8 cellular contexts compared by ENCODE assay signal in genomic region chr6:113879186-113880096, GRCh38. TPM values are rescaled to one million over a fixed set of nuclear protein-coding genes. Genes with fewer than 3 reads are reported as not detected.
DNase-seq lines count a peak whose midpoint lies in the region; ATAC-seq, FAIRE-seq and TF ChIP-seq lines count a peak whose summit lies in the region.

No MANE protein-coding gene starts in this region.

- dilution Hi-C loops in keratinocyte (cut with MboI; ENCODE audit: extremely low pct_ligation_motif_present, low sequenced_read_pairs), result loop anchor here (25.0 kb wide), 1 partner anchor 1092 kb away; no protein-coding TSS in a partner anchor

- H3K79me2 ChIP-seq in keratinocyte (ENCODE audit: control insufficient read depth, insufficient read depth, low read length), result no peaks in the 10 kb centered on the region

- no peak overlapping the region for H3K9ac ChIP-seq in keratinocyte (ENCODE audit: control insufficient read depth, extremely low read depth, insufficient read depth, low read length)

- H2AFZ ChIP-seq in keratinocyte (ENCODE audit: control insufficient read depth, low read length), result no peak overlapping the region

- no peak overlapping the region for H3K27ac Mint-ChIP-seq in activated T-helper 1 cell treated with anti-CD3 and anti-CD28 coated beads, Interleukin-12 subunit alpha, Interleukin-12 subunit beta, Interleukin-2, Interleukin-4 antibody, amounts not matched to agents 30 ng/mL and 10 ng/mL and 1 ng/mL, durations not matched to agents 14 hours and 24 hours and 36 hours

- TF ChIP-seq CTCF in GM12864 (IDR thresholded peaks at IDR 0.05; ENCODE audit: low read depth, low read length, missing control alignments) (peak; percentile 85), keratinocyte (optimal IDR thresholded peaks at IDR 0.05 in 1 of 3, IDR thresholded peaks at IDR 0.05 in 1 of 3, conservative IDR thresholded peaks at IDR 0.05 in 1 of 3; ENCODE audit: extremely low read depth in 1 of 3, insufficient read depth in 2 of 3, low read length in 3 of 3) (peak; percentile 78 to 89 (median 78))

- H3K27ac ChIP-seq in keratinocyte (ENCODE audit: control insufficient read depth, insufficient read depth, low read length), result no peak overlapping the region

- no peak overlapping the region for H3K4me3 ChIP-seq in GM12864 (ENCODE audit: low read depth, low read length)
- no peak overlapping the region for H3K4me3 ChIP-seq in keratinocyte (ENCODE audit: control insufficient read depth in 2 of 3, extremely low read depth in 1 of 3, insufficient read depth in 2 of 3, low read depth in 1 of 3, low read length in 3 of 3)

- no peaks in the 10 kb centered on the region for H3K27me3 ChIP-seq in keratinocyte (ENCODE audit: control insufficient read depth, extremely low read depth, insufficient read depth, low read length)

- H3K4me1 Mint-ChIP-seq in activated T-helper 1 cell treated with anti-CD3 and anti-CD28 coated beads, Interleukin-12 subunit alpha, Interleukin-12 subunit beta, Interleukin-2, Interleukin-4 antibody, amounts not matched to agents 30 ng/mL and 10 ng/mL and 1 ng/mL, durations not matched to agents 14 hours and 24 hours and 36 hours (ENCODE audit: low read depth), result no peaks in the 10 kb centered on the region

- H4K20me1 ChIP-seq in keratinocyte (ENCODE audit: control insufficient read depth, extremely low read depth, insufficient read depth, low read length), result no peaks in the 10 kb centered on the region

- intact Hi-C loops in activated T-helper 1 cell treated with anti-CD3 and anti-CD28 coated beads, Interleukin-12 subunit alpha, Interleukin-12 subunit beta, Interleukin-2, Interleukin-4 antibody, amounts not matched to agents 30 ng/mL and 10 ng/mL and 1 ng/mL, durations not matched to agents 14 hours and 24 hours and 36 hours (cut with micrococcal nuclease), result loop anchor here (2.0 kb wide), 1 partner anchor 573 kb away; no protein-coding TSS in a partner anchor

- H3K9me3 ChIP-seq in keratinocyte (ENCODE audit: control insufficient read depth, low read depth, low read length), result no peaks in the 10 kb centered on the region

- H3K9me3 Mint-ChIP-seq in activated T-helper 1 cell treated with anti-CD3 and anti-CD28 coated beads, Interleukin-12 subunit alpha, Interleukin-12 subunit beta, Interleukin-2, Interleukin-4 antibody, amounts not matched to agents 30 ng/mL and 10 ng/mL and 1 ng/mL, durations not matched to agents 14 hours and 24 hours and 36 hours, result no peaks in the 10 kb centered on the region

- H3K4me2 ChIP-seq in keratinocyte (ENCODE audit: control insufficient read depth, extremely low read depth, insufficient read depth, low read depth, low read length), result no peak overlapping the region

- no peaks in the 10 kb centered on the region for H3K36me3 ChIP-seq in keratinocyte (ENCODE audit: control insufficient read depth in 2 of 2, extremely low read depth in 1 of 2, insufficient read depth in 2 of 2, low read length in 2 of 2)

- DNase-seq in GM12864 (ENCODE audit: low read depth) (no peak), HT-29 (ENCODE audit: low spot score) (peak; percentile 84), NCI-H748 treated with DMSO at 0.1 percent for 48 hours (lab: John Stamatoyannopoulos, UW) (peak; percentile 86), brain pericyte (ENCODE audit: low read depth, low spot score) (peak; percentile 49), keratinocyte (ENCODE audit: low read depth, low spot score) (no peak)
- peak; percentile 6 for DNase-seq in stimulated activated naive CD8-positive, alpha-beta T cell treated with anti-CD3 and anti-CD28 coated beads, Interleukin-15, Interleukin-2, amounts not matched to agents 100 U/mL and 50 U/mL, for 24 hours
- DNase-seq in activated T-helper 1 cell treated with anti-CD3 and anti-CD28 coated beads, Interleukin-12 subunit alpha, Interleukin-12 subunit beta, Interleukin-2, Interleukin-4 antibody, amounts not matched to agents 30 ng/mL and 10 ng/mL and 1 ng/mL, durations not matched to agents 14 hours and 24 hours and 36 hours (ENCODE audit: low spot score), result no peak

- H3K27me3 Mint-ChIP-seq in activated T-helper 1 cell treated with anti-CD3 and anti-CD28 coated beads, Interleukin-12 subunit alpha, Interleukin-12 subunit beta, Interleukin-2, Interleukin-4 antibody, amounts not matched to agents 30 ng/mL and 10 ng/mL and 1 ng/mL, durations not matched to agents 14 hours and 24 hours and 36 hours (ENCODE audit: insufficient read depth), result peaks cover 23% of the 10 kb centered on the region

- H3K4me3 Mint-ChIP-seq in activated T-helper 1 cell treated with anti-CD3 and anti-CD28 coated beads, Interleukin-12 subunit alpha, Interleukin-12 subunit beta, Interleukin-2, Interleukin-4 antibody, amounts not matched to agents 30 ng/mL and 10 ng/mL and 1 ng/mL, durations not matched to agents 14 hours and 24 hours and 36 hours, result no peak overlapping the region

- no peaks in the 10 kb centered on the region for H3K9me1 ChIP-seq in keratinocyte (ENCODE audit: control insufficient read depth, extremely low read depth, insufficient read depth, low read length)

- no peaks in the 10 kb centered on the region for H3K36me3 Mint-ChIP-seq in activated T-helper 1 cell treated with anti-CD3 and anti-CD28 coated beads, Interleukin-12 subunit alpha, Interleukin-12 subunit beta, Interleukin-2, Interleukin-4 antibody, amounts not matched to agents 30 ng/mL and 10 ng/mL and 1 ng/mL, durations not matched to agents 14 hours and 24 hours and 36 hours (ENCODE audit: low read depth)

- ATAC-seq in GM21619 (IDR thresholded peaks at IDR 0.05; ENCODE audit: unreplicated experiment), result peak; percentile 99
- peak; percentile 77 for ATAC-seq in stimulated activated naive CD8-positive, alpha-beta T cell treated with anti-CD3 and anti-CD28 coated beads, Interleukin-15, Interleukin-2, amounts not matched to agents 100 U/mL and 50 U/mL, for 24 hours

- peaks cover 5% of the 10 kb centered on the region for H3K4me1 ChIP-seq in keratinocyte (ENCODE audit: control insufficient read depth, extremely low read depth, insufficient read depth, low read length)

- peak; percentile 87 for FAIRE-seq in keratinocyte (lab: Jason Lieb, UNC)

RNA-seq across cellular contexts. Expression of gene MARCKS, which starts 22.3 kb away (rescaled TPM):
- 49.6 and 53.1 TPM in 2 replicates for total RNA-seq in HT-29 (2014; rRNA removed; shearing (Covaris generic))
- 33.2 to 50.8 TPM (median 38.3 TPM) in 3 replicates for polyA plus RNA-seq in keratinocyte
- polyA plus RNA-seq in keratinocyte (2011; ENCODE audit: low read depth), result 21.0 TPM
- 20.8 and 38.9 TPM in 2 replicates for polyA plus RNA-seq in keratinocyte (2011; cell fraction: cytosol; rRNA removed)
- polyA plus RNA-seq in keratinocyte (2011; cell fraction: nucleus; rRNA removed), result 43.9 and 64.9 TPM in 2 replicates
- polyA plus RNA-seq in keratinocyte (2012; ENCODE audit: low replicate concordance), result 49.5 and 49.9 TPM in 2 replicates
- 7.1 to 29.0 TPM (median 17.1 TPM) in 3 replicates for polyA minus RNA-seq in keratinocyte
- polyA minus RNA-seq in keratinocyte (2011; cell fraction: cytosol; rRNA and poly(A)+ RNA removed), result 64.8 TPM
- polyA minus RNA-seq in keratinocyte (2011; cell fraction: nucleus; rRNA and poly(A)+ RNA removed), result 47.7 and 62.8 TPM in 2 replicates
- total RNA-seq in activated T-helper 1 cell treated with anti-CD3 and anti-CD28 coated beads, Interleukin-12 subunit alpha, Interleukin-12 subunit beta, Interleukin-2, Interleukin-4 antibody, amounts not matched to agents 30 ng/mL and 10 ng/mL and 1 ng/mL, durations not matched to agents 14 hours and 24 hours and 36 hours, result 0.05 and 0.10 TPM in 2 replicates

Comparison
In these comparisons a context has a peak if more than half of its experiments do, and no peak if none do; other contexts are left out.
1. DNase-seq: peak in HT-29 (single experiment), NCI-H748 treated with DMSO at 0.1 percent for 48 hours (single experiment), brain pericyte (single experiment) and stimulated activated naive CD8-positive, alpha-beta T cell treated with anti-CD3 and anti-CD28 coated beads, Interleukin-15, Interleukin-2, amounts not matched to agents 100 U/mL and 50 U/mL, for 24 hours (single experiment); none in GM12864 (single experiment), keratinocyte (single experiment) and activated T-helper 1 cell treated with anti-CD3 and anti-CD28 coated beads, Interleukin-12 subunit alpha, Interleukin-12 subunit beta, Interleukin-2, Interleukin-4 antibody, amounts not matched to agents 30 ng/mL and 10 ng/mL and 1 ng/mL, durations not matched to agents 14 hours and 24 hours and 36 hours (single experiment).
2. RNA of gene MARCKS, which starts 22.3 kb away (total RNA-seq): 49.6 to 53.1 TPM in HT-29; 0.05 to 0.10 TPM in activated T-helper 1 cell treated with anti-CD3 and anti-CD28 coated beads, Interleukin-12 subunit alpha, Interleukin-12 subunit beta, Interleukin-2, Interleukin-4 antibody, amounts not matched to agents 30 ng/mL and 10 ng/mL and 1 ng/mL, durations not matched to agents 14 hours and 24 hours and 36 hours; every median in the first group is over 10 times any median in the second.